ENCODE assay signal across 12 cellular contexts in the genomic region with DNA sequence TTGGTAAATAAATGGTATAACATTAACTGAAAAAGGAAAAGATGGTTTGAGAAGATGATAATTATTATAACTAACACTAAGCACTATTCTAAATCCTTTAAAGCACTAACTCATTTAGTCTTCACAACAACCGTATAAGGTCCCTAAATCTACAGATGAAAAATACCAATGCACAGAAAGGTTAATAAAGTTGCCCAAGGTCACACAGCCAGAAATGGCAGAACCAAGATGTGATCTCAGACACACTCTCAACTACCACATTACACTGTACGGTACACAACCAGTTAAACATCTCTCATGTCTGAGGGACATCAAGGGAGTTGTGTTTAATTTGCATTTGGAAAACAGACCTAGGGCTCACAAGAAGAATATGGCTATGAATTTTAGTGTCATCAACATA. TPM values are rescaled to one million over a fixed set of nuclear protein-coding genes. Genes with fewer than 3 reads are reported as not detected.
A peak's percentile ranks its signal among the peaks of the same experiment; 100 is the strongest.
DNase-seq lines count a peak whose midpoint lies in the region; ATAC-seq and TF ChIP-seq lines count a peak whose summit lies in the region.
"Had no signal": no experiment of that assay in that cellular context is flagged by ENCODE, and none has a peak within 500 bp of the region (broad histone marks: within the 10 kb centered on the region; RNA-seq: fewer than 3 reads in every experiment).

No MANE protein-coding gene starts in this region.

- no peaks in the 10 kb centered on the region for H3K27me3 Mint-ChIP-seq in activated naive CD4-positive, alpha-beta T cell treated with anti-CD3 and anti-CD28 coated beads, Interleukin-2, amount 10 ng/mL, durations not matched to agents 7 days and 5 days
- H3K27me3 Mint-ChIP-seq in activated CD8-positive, alpha-beta T cell treated with anti-CD3 and anti-CD28 coated beads for 36 hours = no peaks in the 10 kb centered on the region
- peaks cover 2 to 9% (median 4%) of the 10 kb centered on the region in 3 donors for H3K27me3 Mint-ChIP-seq in immature natural killer cell (ENCODE audit: low read depth in 3 of 3)
- no peaks in the 10 kb centered on the region for H3K27me3 Mint-ChIP-seq in endodermal cell (ENCODE audit: insufficient read depth)

- H3K4me1 Mint-ChIP-seq in activated naive CD4-positive, alpha-beta T cell treated with anti-CD3 and anti-CD28 coated beads, Interleukin-2, amount 10 ng/mL, durations not matched to agents 7 days and 5 days = peaks cover 64% of the 10 kb centered on the region
- peaks cover 71% of the 10 kb centered on the region for H3K4me1 Mint-ChIP-seq in activated CD8-positive, alpha-beta T cell treated with anti-CD3 and anti-CD28 coated beads for 36 hours (ENCODE audit: low read depth)
- H3K4me1 Mint-ChIP-seq in immature natural killer cell = peaks cover 75 to 81% of the 10 kb centered on the region in 2 donors
- no peaks in the 10 kb centered on the region for H3K4me1 Mint-ChIP-seq in endodermal cell

- TF ChIP-seq POLR2A in stomach (IDR thresholded peaks at IDR 0.05) = no peak

- WGBS in stomach, 5 donors = 86 to 99% (median 94%) methylated on average over 2 of the region's 2 CpGs
- 98% methylated on average over 2 of the region's 2 CpGs; no CpG with 5 or more reads in 1 of the 2 experiments for WGBS in endodermal cell (ENCODE audit: insufficient coverage in 1 of 2, insufficient read length in 1 of 2), 2 experiments

- H3K36me3 Mint-ChIP-seq in activated naive CD4-positive, alpha-beta T cell treated with anti-CD3 and anti-CD28 coated beads, Interleukin-2, amount 10 ng/mL, durations not matched to agents 7 days and 5 days = peaks cover 47% of the 10 kb centered on the region
- peaks cover 68% of the 10 kb centered on the region for H3K36me3 Mint-ChIP-seq in activated CD8-positive, alpha-beta T cell treated with anti-CD3 and anti-CD28 coated beads for 36 hours (ENCODE audit: low read depth)
- H3K36me3 Mint-ChIP-seq in immature natural killer cell (peaks cover 5 to 18% (median 12%) of the 10 kb centered on the region in 3 donors), endodermal cell (ENCODE audit: low read depth) (no peaks in the 10 kb centered on the region)

- no peaks in the 10 kb centered on the region for H3K9me3 Mint-ChIP-seq in activated naive CD4-positive, alpha-beta T cell treated with anti-CD3 and anti-CD28 coated beads, Interleukin-2, amount 10 ng/mL, durations not matched to agents 7 days and 5 days
- no peaks in the 10 kb centered on the region for H3K9me3 Mint-ChIP-seq in activated CD8-positive, alpha-beta T cell treated with anti-CD3 and anti-CD28 coated beads for 36 hours
- H3K9me3 Mint-ChIP-seq in immature natural killer cell (no peaks in the 10 kb centered on the region), endodermal cell (no peaks in the 10 kb centered on the region)

- peak overlapping the region in 3 of 5 donors; percentile 50 to 79 (median 75) for H3K27ac ChIP-seq in stomach
- no peak overlapping the region for H3K27ac ChIP-seq in endodermal cell (ENCODE audit: low read depth, low read length)
- H3K27ac ChIP-seq: brain microvascular endothelial cell had no signal

- no peaks in the 10 kb centered on the region for H3K9me3 ChIP-seq in stomach
- no peaks in the 10 kb centered on the region for H3K9me3 ChIP-seq in endodermal cell (ENCODE audit: control insufficient read depth, low read length)
- H3K9me3 ChIP-seq: pancreas had no signal

- CTCF ChIA-PET in activated naive CD4-positive, alpha-beta T cell treated with anti-CD3 and anti-CD28 coated beads, Interleukin-2, amount 10 ng/mL, durations not matched to agents 7 days and 5 days (lab: Charles Lee) = interaction anchor here (1.2 to 3.9 kb wide), 5 partner anchors 9 to 48 kb away, joined by 4 to 23 read pairs (median 7); no protein-coding TSS in a partner anchor
- CTCF ChIA-PET in activated CD8-positive, alpha-beta T cell treated with anti-CD3 and anti-CD28 coated beads for 36 hours (lab: Charles Lee) = interaction anchor here (0.9 to 2.0 kb wide), 5 partner anchors 9 to 19 kb away, joined by 3 to 11 read pairs (median 7); no protein-coding TSS in a partner anchor

- TF ChIP-seq CTCF in activated CD8-positive, alpha-beta T cell treated with anti-CD3 and anti-CD28 coated beads for 36 hours (IDR thresholded peaks at IDR 0.05) = no peak
- TF ChIP-seq CTCF in stomach (IDR thresholded peaks at IDR 0.05) (no peak), endodermal cell (conservative IDR thresholded peaks at IDR 0.05) (no peak)

- H3K4me3 Mint-ChIP-seq in activated naive CD4-positive, alpha-beta T cell treated with anti-CD3 and anti-CD28 coated beads, Interleukin-2, amount 10 ng/mL, durations not matched to agents 7 days and 5 days = peak overlapping the region; percentile 48
- H3K4me3 Mint-ChIP-seq in activated CD8-positive, alpha-beta T cell treated with anti-CD3 and anti-CD28 coated beads for 36 hours = peak overlapping the region; percentile 72
- H3K4me3 Mint-ChIP-seq in immature natural killer cell = peak overlapping the region; percentile 71 to 88 (median 82)
- H3K4me3 Mint-ChIP-seq in endodermal cell = no peak overlapping the region

- intact Hi-C loops in activated CD8-positive, alpha-beta T cell treated with anti-CD3 and anti-CD28 coated beads for 36 hours (cut with micrococcal nuclease) = no loop called here
- intact Hi-C loops in stomach (cut with DNase I; ENCODE audit: low total_unique reads) = no loop called here

- TF ChIP-seq EP300 in stomach (IDR thresholded peaks at IDR 0.05) = no peak

- POLR2A ChIA-PET in activated CD8-positive, alpha-beta T cell treated with anti-CD3 and anti-CD28 coated beads for 36 hours (lab: Charles Lee) = interaction anchor here (0.8 to 3.3 kb wide), 8 partner anchors 9 to 47 kb away, joined by 4 to 30 read pairs (median 4); no protein-coding TSS in a partner anchor

- peak overlapping the region; percentile 94 for H3K27ac Mint-ChIP-seq in activated naive CD4-positive, alpha-beta T cell treated with anti-CD3 and anti-CD28 coated beads, Interleukin-2, amount 10 ng/mL, durations not matched to agents 7 days and 5 days
- peak overlapping the region; percentile 99 for H3K27ac Mint-ChIP-seq in activated CD8-positive, alpha-beta T cell treated with anti-CD3 and anti-CD28 coated beads for 36 hours
- peak overlapping the region; percentile 95 to 99 (median 98) for H3K27ac Mint-ChIP-seq in immature natural killer cell
- H3K27ac Mint-ChIP-seq in endodermal cell = no peak overlapping the region

- no peak overlapping the region for H3K4me3 ChIP-seq in stomach
- no peak overlapping the region for H3K4me3 ChIP-seq in endodermal cell (ENCODE audit: low read length)
- H3K4me3 ChIP-seq: pancreas had no signal

- peaks cover 0 to 51% (median 18%) of the 10 kb centered on the region in 4 donors for H3K36me3 ChIP-seq in stomach
- H3K36me3 ChIP-seq in endodermal cell (ENCODE audit: control insufficient read depth, insufficient read depth, low read length) = no peaks in the 10 kb centered on the region
- H3K36me3 ChIP-seq: brain microvascular endothelial cell, pancreas had no signal

- H3K4me1 ChIP-seq in stomach (peaks cover 5 to 73% (median 21%) of the 10 kb centered on the region in 4 donors), endodermal cell (ENCODE audit: control insufficient read depth, insufficient read depth, low read length) (no peaks in the 10 kb centered on the region)

- no peak for ATAC-seq in activated CD8-positive, alpha-beta T cell treated with anti-CD3 and anti-CD28 coated beads for 36 hours
- ATAC-seq in GM19463 (IDR thresholded peaks at IDR 0.05; ENCODE audit: unreplicated experiment) = no peak
- ATAC-seq: HepG2 had no signal

- no peak overlapping the region for H3K9ac ChIP-seq in endodermal cell (ENCODE audit: extremely low read depth, low read length, poor library complexity, severe bottlenecking)

- no peak for DNase-seq in activated naive CD4-positive, alpha-beta T cell treated with anti-CD3 and anti-CD28 coated beads, Interleukin-2, amount 10 ng/mL, durations not matched to agents 7 days and 5 days
- DNase-seq in activated naive CD4-positive, alpha-beta T cell treated with Interleukin-2 at 50 U/mL for 16 hours = no peak
- no peak for DNase-seq in activated CD8-positive, alpha-beta T cell treated with anti-CD3 and anti-CD28 coated beads for 36 hours
- no peak for DNase-seq in immature natural killer cell
- DNase-seq in stomach = no peak
- no peak for DNase-seq in NCI-H774 (lab: John Stamatoyannopoulos, UW)
- no peak for DNase-seq in endodermal cell
- DNase-seq: brain microvascular endothelial cell, hypothalamus, pancreas had no signal

- H3K27me3 ChIP-seq in stomach = no peaks in the 10 kb centered on the region
- no peaks in the 10 kb centered on the region for H3K27me3 ChIP-seq in endodermal cell (ENCODE audit: control insufficient read depth, insufficient read depth, low read length, poor library complexity, severe bottlenecking)
- H3K27me3 ChIP-seq: brain microvascular endothelial cell, pancreas had no signal

RNA-seq across cellular contexts. Expression of a gene that starts 23.1 kb away (rescaled TPM):
- 100 to 1,000 TPM; 122 to 125 TPM for total RNA-seq in activated CD8-positive, alpha-beta T cell treated with anti-CD3 and anti-CD28 coated beads for 36 hours
- polyA plus RNA-seq in immature natural killer cell (100 to 1,000 TPM in 2 of 3 donors, 10 to 100 TPM in 1; 99.6 to 157 (median 150) TPM), stomach (100 to 1,000 TPM in 1 of 3 donors, 10 to 100 TPM in 2; 19.0 to 146 (median 59.5) TPM)
- total RNA-seq in stomach (10 to 100 TPM in 4 of 5 donors, 1 to 10 TPM in 1; 4.3 to 78.4 (median 56.7) TPM), endodermal cell (1 to 10 TPM; 8.8 to 9.1 TPM)
- polyA plus RNA-seq in endodermal cell (2013, experiment 1 of 2) = 5.7 TPM
- 4.1 TPM for polyA plus RNA-seq in endodermal cell (2013, experiment 2 of 2)

RNA-seq across cellular contexts. Expression of a gene that starts 52.4 kb away (rescaled TPM):
- total RNA-seq in activated CD8-positive, alpha-beta T cell treated with anti-CD3 and anti-CD28 coated beads for 36 hours = 10 to 100 TPM; 10.5 to 13.2 TPM
- polyA plus RNA-seq in immature natural killer cell (10 to 100 TPM; 26.2 to 46.7 (median 34.9) TPM), stomach (10 to 100 TPM; 21.2 to 28.8 (median 23.8) TPM)
- total RNA-seq in stomach (10 to 100 TPM in 3 of 5 donors, 1 to 10 TPM in 2; 7.0 to 12.7 (median 11.2) TPM), endodermal cell (10 to 100 TPM; 12.1 to 14.3 TPM)
- 16.7 TPM for polyA plus RNA-seq in endodermal cell (2013, experiment 1 of 2)
- 20.8 TPM for polyA plus RNA-seq in endodermal cell (2013, experiment 2 of 2)

RNA-seq across cellular contexts. Expression of a gene that starts 52.5 kb away (rescaled TPM):
- 10 to 100 TPM; 14.0 to 17.5 TPM for total RNA-seq in activated CD8-positive, alpha-beta T cell treated with anti-CD3 and anti-CD28 coated beads for 36 hours
- 10 to 100 TPM in 2 of 3 donors, 1 to 10 TPM in 1; 5.9 to 28.4 (median 19.7) TPM for polyA plus RNA-seq in immature natural killer cell
- 10 to 100 TPM in 2 of 5 donors, 1 to 10 TPM in 2, under 1 TPM in 1; 0.58 to 21.2 (median 5.3) TPM for total RNA-seq in stomach
- polyA plus RNA-seq in stomach = 10 to 100 TPM in 1 of 3 donors, 1 to 10 TPM in 2; 6.3 to 12.8 (median 9.2) TPM
- 1 to 10 TPM; 9.3 to 9.4 TPM for total RNA-seq in endodermal cell
- 8.2 TPM for polyA plus RNA-seq in endodermal cell (2013, experiment 1 of 2)
- polyA plus RNA-seq in endodermal cell (2013, experiment 2 of 2) = 8.7 TPM
